ENCODE assay signal across 8 cellular contexts in the genomic region with DNA sequence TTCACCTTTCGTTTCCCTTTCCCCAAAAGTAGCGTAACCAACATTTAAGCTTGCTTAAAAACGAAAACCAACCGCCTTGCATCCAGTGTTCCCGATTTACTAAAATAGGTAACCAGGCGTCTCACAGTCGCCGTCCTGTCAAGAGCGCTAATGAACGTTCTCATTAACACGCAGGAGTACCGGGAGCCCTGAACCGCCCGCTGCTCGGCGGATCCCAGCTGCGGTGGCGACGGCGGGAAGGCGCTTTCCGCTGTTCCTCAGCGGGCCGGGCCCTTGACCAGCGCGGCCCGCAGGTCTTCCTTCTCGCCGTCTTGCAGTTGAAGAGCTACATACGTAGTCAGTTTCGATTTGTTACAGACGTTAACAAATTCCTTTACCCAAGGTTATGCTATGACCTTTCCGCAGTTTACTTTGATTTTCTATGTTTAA. TPM values are rescaled to one million over a fixed set of nuclear protein-coding genes. Genes with fewer than 3 reads are reported as not detected.
A peak's percentile ranks its signal among the peaks of the same experiment; 100 is the strongest.
DNase-seq lines count a peak whose midpoint lies in the region; TF ChIP-seq lines count a peak whose summit lies in the region.

No MANE protein-coding gene starts in this region.

- TF ChIP-seq CTCF in GM06990 (IDR thresholded peaks at IDR 0.05; ENCODE audit: insufficient read depth, low read length, poor library complexity, severe bottlenecking) (no peak), fibroblast of mammary gland (conservative IDR thresholded peaks at IDR 0.05; ENCODE audit: control insufficient read depth, insufficient read depth, low read depth, low read length) (no peak)

- H3K27me3 ChIP-seq in GM06990 (replicated peaks; ENCODE audit: control insufficient read depth, insufficient read depth, low read length) (no peaks in the 10 kb centered on the region; the same call in none of the 2 replicates), HAP-1 (ENCODE audit: low read depth) (no peaks in the 10 kb centered on the region; the same call in 1 of the 2 replicates)

- 0 out of 2 replicates have a peak overlapping the region, but pooled peaks have one; percentile 22 for H3K4me3 ChIP-seq in GM06990 (replicated peaks; ENCODE audit: low read depth, low read length)
- H3K4me3 ChIP-seq in fibroblast of mammary gland (ENCODE audit: control insufficient read depth, low read depth, low read length), result no peak overlapping the region
- no peak overlapping the region for H3K4me3 ChIP-seq in HAP-1

- peaks cover 8% of the 10 kb centered on the region for H3K4me1 Mint-ChIP-seq in T-helper 1 cell treated with Interleukin-12 subunit alpha and Interleukin-12 subunit beta and Interleukin-4 antibody, amounts not matched to agents 30 μg/mL and 1 μg/mL, for 36 hours (ENCODE audit: low read depth)

- no peaks in the 10 kb centered on the region for H3K9me3 Mint-ChIP-seq in T-helper 1 cell treated with Interleukin-12 subunit alpha and Interleukin-12 subunit beta and Interleukin-4 antibody, amounts not matched to agents 30 μg/mL and 1 μg/mL, for 36 hours

- DNase-seq in GM06990 (ENCODE audit: extremely low read depth, insufficient read length) (peak; percentile 18), fibroblast of mammary gland (ENCODE audit: low read depth) (peak; percentile 8), renal cortical epithelial cell (ENCODE audit: low read depth) (peak; percentile 6), NCI-H446 (lab: John Stamatoyannopoulos, UW) (no peak), SW 1271 (lab: John Stamatoyannopoulos, UW) (no peak), HAP-1 (ENCODE audit: low spot score in 2 of 2) (no peak)
- DNase-seq in stimulated activated naive CD4-positive, alpha-beta T cell treated with Interleukin-2 at 50 U/mL for 16 hours (lab: John Stamatoyannopoulos, UW), result no peak

- H3K36me3 Mint-ChIP-seq in T-helper 1 cell treated with Interleukin-12 subunit alpha and Interleukin-12 subunit beta and Interleukin-4 antibody, amounts not matched to agents 30 μg/mL and 1 μg/mL, for 36 hours (ENCODE audit: low read depth), result no peaks in the 10 kb centered on the region

- no peaks in the 10 kb centered on the region for H3K9me3 ChIP-seq in HAP-1

- H3K4me3 Mint-ChIP-seq in T-helper 1 cell treated with Interleukin-12 subunit alpha and Interleukin-12 subunit beta and Interleukin-4 antibody, amounts not matched to agents 30 μg/mL and 1 μg/mL, for 36 hours, result peak overlapping the region; percentile 55

- H3K4me1 ChIP-seq in HAP-1, result peaks cover 7% of the 10 kb centered on the region

- peaks cover 82% of the 10 kb centered on the region for H3K27me3 Mint-ChIP-seq in T-helper 1 cell treated with Interleukin-12 subunit alpha and Interleukin-12 subunit beta and Interleukin-4 antibody, amounts not matched to agents 30 μg/mL and 1 μg/mL, for 36 hours (ENCODE audit: low read depth)

- H3K36me3 ChIP-seq in GM06990 (ENCODE audit: control insufficient read depth, insufficient read depth, low read length) (no peaks in the 10 kb centered on the region), HAP-1 (replicated peaks) (no peaks in the 10 kb centered on the region)

- H3K27ac Mint-ChIP-seq in T-helper 1 cell treated with Interleukin-12 subunit alpha and Interleukin-12 subunit beta and Interleukin-4 antibody, amounts not matched to agents 30 μg/mL and 1 μg/mL, for 36 hours, result no peak overlapping the region

- in situ Hi-C loops in HAP-1 (cut with MboI; ENCODE audit: low sequenced_read_pairs), result no loop called here

RNA-seq across cellular contexts. Expression of a gene that starts 2.0 kb away (rescaled TPM):
- total RNA-seq in renal cortical epithelial cell, result not detected in 2 replicates

RNA-seq across cellular contexts. Expression of a gene that starts 46.2 kb away (rescaled TPM):
- total RNA-seq in renal cortical epithelial cell, result not detected in 2 replicates

Comparison
In these comparisons a context has a peak if more than half of its experiments do, and no peak if none do; other contexts are left out.
1. DNase-seq: peak in GM06990 (single experiment), fibroblast of mammary gland (single experiment) and renal cortical epithelial cell (single experiment); none in NCI-H446 (0 of 2), SW 1271 (0 of 2), stimulated activated naive CD4-positive, alpha-beta T cell treated with Interleukin-2 at 50 U/mL for 16 hours (single experiment) and HAP-1 (0 of 2).